Comparison of ENCODE assay signal across 1 cellular context in genomic region chr20:45059022-45059728, GRCh38.
TF ChIP-seq lines count a peak whose summit lies in the region.

No MANE protein-coding gene starts in this region.

TF ChIP-seq in GM23338, 12 proteins besides CTCF, POLR2A, EP300 and RAD21 (continued from another document):
- no peak for TF ChIP-seq ZNF462 (CRISPR knock-in tag; IDR thresholded peaks at IDR 0.05)
TF ChIP-seq in GM23338: peak in this region for 0.
